Comparison of ENCODE assay signal across 16 cellular contexts in the genomic region with DNA sequence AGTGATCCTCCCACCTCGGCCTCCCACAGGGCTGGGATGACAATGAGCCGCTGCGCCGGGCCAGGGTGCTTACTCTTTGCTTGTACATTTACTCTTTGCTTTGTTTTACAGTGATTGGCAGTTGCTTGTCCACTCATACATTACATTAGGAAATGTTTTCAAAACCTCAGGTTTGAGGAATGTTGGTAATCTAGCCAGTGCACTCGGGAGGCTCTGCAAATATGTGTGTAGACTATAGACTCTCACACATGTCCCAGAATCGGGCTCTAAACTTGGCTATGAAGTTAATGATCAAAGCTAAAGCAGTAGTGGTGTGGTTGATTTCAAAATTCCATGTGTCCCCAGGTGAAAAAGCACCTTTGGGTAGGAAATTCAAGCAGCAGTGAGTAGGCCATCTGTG. TPM values are rescaled to one million over a fixed set of nuclear protein-coding genes. Genes with fewer than 3 reads are reported as not detected.
A peak's percentile ranks its signal among the peaks of the same experiment; 100 is the strongest.
DNase-seq lines count a peak whose midpoint lies in the region; ATAC-seq, FAIRE-seq and TF ChIP-seq lines count a peak whose summit lies in the region.
"Had no signal": no experiment of that assay in that cellular context is flagged by ENCODE, and none has a peak within 500 bp of the region (broad histone marks: within the 10 kb centered on the region; RNA-seq: fewer than 3 reads in every experiment).

No MANE protein-coding gene starts in this region.

- H3K27me3 Mint-ChIP-seq in natural killer cell treated with Interleukin-12 subunit alpha and Interleukin-12 subunit beta and Interleukin-15 and Interleukin-18, amount 100 ng/mL, for 72 hours = no peaks in the 10 kb centered on the region
- no peaks in the 10 kb centered on the region for H3K27me3 Mint-ChIP-seq in natural killer cell (ENCODE audit: low read depth in 2 of 2)

- no peak overlapping the region for H3K4ac ChIP-seq in trophoblast cell (ENCODE audit: low read depth, low read length)

- no peak overlapping the region for H2AFZ ChIP-seq in trophoblast cell (ENCODE audit: insufficient read depth, low read length, poor library complexity)
- H2AFZ ChIP-seq: GM23338 had no signal

- FAIRE-seq in kidney (lab: Jason Lieb, UNC) = no peak
- FAIRE-seq: GM12878, GM18507 had no signal

- no peak overlapping the region for H3K27ac Mint-ChIP-seq in natural killer cell treated with Interleukin-12 subunit alpha and Interleukin-12 subunit beta and Interleukin-15 and Interleukin-18, amount 100 ng/mL, for 72 hours
- H3K27ac Mint-ChIP-seq in natural killer cell = no peak overlapping the region
- H3K27ac Mint-ChIP-seq: GM23338 had no signal

- intact Hi-C loops in natural killer cell (cut with micrococcal nuclease) (no loop called here), kidney (cut with DNase I) (no loop called here)

- H3K4me2 ChIP-seq in trophoblast cell (ENCODE audit: low read length) = no peak overlapping the region
- H3K4me2 ChIP-seq: BLaER1, GM23338 had no signal

- no peak for TF ChIP-seq CTCF in natural killer cell (IDR thresholded peaks at IDR 0.05)
- TF ChIP-seq CTCF in kidney (IDR thresholded peaks at IDR 0.05; ENCODE audit: borderline replicate concordance, extremely low read depth, insufficient read depth) = no peak

- no peak overlapping the region for H3K23ac ChIP-seq in trophoblast cell (ENCODE audit: low read length)

- H3K4me3 ChIP-seq in kidney (ENCODE audit: low read length in 2 of 2) (no peak overlapping the region), trophoblast cell (ENCODE audit: low read depth, low read length) (no peak overlapping the region)
- H3K4me3 ChIP-seq: BLaER1, GM12878, GM23338 had no signal

- no peak overlapping the region for H2BK12ac ChIP-seq in trophoblast cell (ENCODE audit: low read length)

- peak; percentile 8 for DNase-seq in natural killer cell treated with Interleukin-12 subunit alpha and Interleukin-12 subunit beta and Interleukin-15 and Interleukin-18, amount 100 ng/mL, for 72 hours (ENCODE audit: low spot score)
- DNase-seq in natural killer cell = no peak
- no peak for DNase-seq in kidney
- DNase-seq in trophoblast cell = peak; percentile 82 to 94
- no peak for DNase-seq in cerebellar cortex (ENCODE audit: low spot score)
- DNase-seq in NCI-H128 (lab: John Stamatoyannopoulos, UW; ENCODE audit: unreplicated experiment) = no peak
- DNase-seq: 8988T; AML-193; CD8-positive, alpha-beta memory T cell; DMS53; H7 had no signal

- H3K4me1 Mint-ChIP-seq in natural killer cell treated with Interleukin-12 subunit alpha and Interleukin-12 subunit beta and Interleukin-15 and Interleukin-18, amount 100 ng/mL, for 72 hours (ENCODE audit: low read depth in 2 of 2) = peaks cover 0 to 3% of the 10 kb centered on the region in 2 donors
- no peaks in the 10 kb centered on the region for H3K4me1 Mint-ChIP-seq in natural killer cell
- H3K4me1 Mint-ChIP-seq: CD8-positive, alpha-beta memory T cell had no signal

- H3K27me3 ChIP-seq in trophoblast cell (ENCODE audit: insufficient read depth, low read length) = no peaks in the 10 kb centered on the region
- H3K27me3 ChIP-seq: BLaER1 had no signal

- H3K9me3 ChIP-seq in kidney (ENCODE audit: control insufficient read depth in 1 of 2, low read length in 2 of 2) (no peaks in the 10 kb centered on the region), trophoblast cell (ENCODE audit: insufficient read depth, low read depth, low read length) (no peaks in the 10 kb centered on the region)
- H3K9me3 ChIP-seq: BLaER1 had no signal

- peaks cover 24 to 33% of the 10 kb centered on the region in 2 donors for H3K36me3 ChIP-seq in kidney (ENCODE audit: control insufficient read depth in 1 of 2, insufficient read depth in 2 of 2, low read length in 2 of 2)
- peaks cover 14 to 24% of the 10 kb centered on the region in 2 experiments for H3K36me3 ChIP-seq in trophoblast cell (ENCODE audit: control insufficient read depth in 1 of 2, insufficient read depth in 2 of 2, low read length in 2 of 2)

- no peak overlapping the region for H3K18ac ChIP-seq in trophoblast cell (ENCODE audit: low read length)

- H3K36me3 Mint-ChIP-seq in natural killer cell treated with Interleukin-12 subunit alpha and Interleukin-12 subunit beta and Interleukin-15 and Interleukin-18, amount 100 ng/mL, for 72 hours = peaks cover 25% of the 10 kb centered on the region
- peaks cover 6% of the 10 kb centered on the region for H3K36me3 Mint-ChIP-seq in natural killer cell

- H4K12ac ChIP-seq in trophoblast cell (ENCODE audit: low read depth, low read length) = no peak overlapping the region

- no peaks in the 10 kb centered on the region for H3K9me3 Mint-ChIP-seq in natural killer cell treated with Interleukin-12 subunit alpha and Interleukin-12 subunit beta and Interleukin-15 and Interleukin-18, amount 100 ng/mL, for 72 hours
- no peaks in the 10 kb centered on the region for H3K9me3 Mint-ChIP-seq in natural killer cell
- H3K9me3 Mint-ChIP-seq: CD8-positive, alpha-beta memory T cell; GM23338 had no signal

- WGBS in trophoblast cell (ENCODE audit: extremely low coverage, insufficient coverage, insufficient read length) = no CpG with 5 or more reads among the region's 6 CpGs

- no peak overlapping the region for H4K91ac ChIP-seq in trophoblast cell (ENCODE audit: low read depth, low read length)

- no peak overlapping the region for H2BK5ac ChIP-seq in trophoblast cell (ENCODE audit: low read depth, low read length, poor library complexity)

- H3K4me3 Mint-ChIP-seq in natural killer cell treated with Interleukin-12 subunit alpha and Interleukin-12 subunit beta and Interleukin-15 and Interleukin-18, amount 100 ng/mL, for 72 hours = no peak overlapping the region
- H3K4me3 Mint-ChIP-seq in natural killer cell = no peak overlapping the region
- H3K4me3 Mint-ChIP-seq: CD8-positive, alpha-beta memory T cell; GM23338 had no signal

- no peaks in the 10 kb centered on the region for H3K79me2 ChIP-seq in trophoblast cell (ENCODE audit: control insufficient read depth, insufficient read depth, low read length, poor library complexity)

- H2BK120ac ChIP-seq in trophoblast cell (ENCODE audit: insufficient read depth, low read length, poor library complexity) = no peak overlapping the region

- H3K4me1 ChIP-seq in kidney (ENCODE audit: control insufficient read depth in 1 of 2, insufficient read depth in 1 of 2, low read depth in 1 of 2, low read length in 2 of 2) = peaks cover 11 to 15% of the 10 kb centered on the region in 2 donors
- peaks cover 2 to 8% of the 10 kb centered on the region in 2 experiments for H3K4me1 ChIP-seq in trophoblast cell (ENCODE audit: control insufficient read depth in 1 of 2, insufficient read depth in 2 of 2, low read length in 2 of 2)
- H3K4me1 ChIP-seq: BLaER1 had no signal

- H3K27ac ChIP-seq in kidney (ENCODE audit: low read depth in 2 of 2, low read length in 2 of 2) (peak overlapping the region; percentile 56 to 89), trophoblast cell (ENCODE audit: low read depth, low read length) (peak overlapping the region; percentile 27)
- H3K27ac ChIP-seq: BLaER1 had no signal

- H2AK5ac ChIP-seq in trophoblast cell (ENCODE audit: low read length) = no peak overlapping the region

- H3K9ac ChIP-seq in kidney (ENCODE audit: low read length in 2 of 2) (peak overlapping the region in 1 of 2 donors; percentile 49), trophoblast cell (ENCODE audit: low read length) (no peak overlapping the region)
- H3K9ac ChIP-seq: BLaER1 had no signal

- H3K14ac ChIP-seq in trophoblast cell (ENCODE audit: low read length) = no peak overlapping the region

- no peak for ATAC-seq in natural killer cell treated with Interleukin-12 subunit alpha and Interleukin-12 subunit beta and Interleukin-15 and Interleukin-18, amount 100 ng/mL, for 72 hours
- ATAC-seq in natural killer cell (no peak), HG03521 (IDR thresholded peaks at IDR 0.05; ENCODE audit: unreplicated experiment) (no peak)
- ATAC-seq: GM12878, GM23338 had no signal

- H3K79me1 ChIP-seq in trophoblast cell (ENCODE audit: low read length) = peaks cover 4% of the 10 kb centered on the region

- no peak overlapping the region for H4K8ac ChIP-seq in trophoblast cell (ENCODE audit: low read depth, low read length)

RNA-seq across cellular contexts. Expression of a gene that starts 20.5 kb away (rescaled TPM):
- total RNA-seq in natural killer cell treated with Interleukin-12 subunit alpha and Interleukin-12 subunit beta and Interleukin-15 and Interleukin-18, amount 100 ng/mL, for 72 hours = 10 to 100 TPM; 23.8 to 57.1 TPM
- total RNA-seq in natural killer cell (10 to 100 TPM; 24.4 to 37.5 (median 34.3) TPM), kidney (20.1 TPM)
- polyA plus RNA-seq in kidney (ENCODE audit: insufficient read depth, low read depth, low replicate concordance) = 5.1 TPM
- 16.7 and 17.7 TPM in 2 replicates for polyA plus RNA-seq in trophoblast cell (2013)

RNA-seq across cellular contexts. Expression of a gene that starts 20.6 kb away (rescaled TPM):
- total RNA-seq in natural killer cell treated with Interleukin-12 subunit alpha and Interleukin-12 subunit beta and Interleukin-15 and Interleukin-18, amount 100 ng/mL, for 72 hours = 10 to 100 TPM; 19.9 to 22.2 TPM
- 10 to 100 TPM; 12.4 to 18.3 (median 15.4) TPM for total RNA-seq in natural killer cell
- total RNA-seq in kidney = 21.7 TPM
- 10.1 TPM for polyA plus RNA-seq in kidney (ENCODE audit: insufficient read depth, low read depth, low replicate concordance)
- polyA plus RNA-seq in trophoblast cell (2013) = 21.5 and 23.3 TPM in 2 replicates

Comparison
In these comparisons a context has a peak if more than half of its experiments do, and no peak if none do; other contexts are left out.
1. DNase-seq: peak in natural killer cell treated with Interleukin-12 subunit alpha and Interleukin-12 subunit beta and Interleukin-15 and Interleukin-18, amount 100 ng/mL, for 72 hours (single experiment) and trophoblast cell (2 of 2); none in natural killer cell (single experiment), kidney (single experiment), cerebellar cortex (single experiment) and NCI-H128 (single experiment).